19 cellular contexts compared by ENCODE assay signal in the genomic region with DNA sequence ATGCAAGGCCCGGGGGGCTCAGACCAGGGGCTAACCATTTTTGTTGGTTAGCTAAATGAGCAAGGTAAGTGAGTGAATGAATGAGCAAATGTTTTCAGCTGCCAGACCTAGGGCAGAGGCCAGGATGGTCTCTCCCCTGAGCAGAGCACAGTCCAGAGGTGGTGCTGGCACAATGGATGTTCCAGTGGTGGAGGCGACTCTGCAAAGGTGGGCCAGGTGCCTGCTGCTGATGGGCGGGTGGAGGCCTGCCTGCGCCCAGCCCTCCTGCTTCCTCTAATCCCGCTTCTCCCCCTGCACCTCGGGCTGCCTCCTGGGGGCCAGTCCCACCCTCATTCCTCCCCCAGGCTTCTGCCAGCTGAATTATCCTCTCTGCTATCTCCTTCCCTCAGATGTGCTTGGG.
DNase-seq lines count a peak whose midpoint lies in the region; ATAC-seq and TF ChIP-seq lines count a peak whose summit lies in the region.
"Had no signal": no experiment of that assay in that cellular context is flagged by ENCODE, and none has a peak within 500 bp of the region (broad histone marks: within the 10 kb centered on the region; RNA-seq: fewer than 3 reads in every experiment).

No MANE protein-coding gene starts in this region.

- no CpG with 5 or more reads among the region's 6 CpGs for WGBS in IMR-90 (ENCODE audit: extremely low coverage in 2 of 2, insufficient read length in 1 of 2), 2 experiments

- H3K9me3 Mint-ChIP-seq in mesothelial cell of epicardium: peaks cover 3% of the 10 kb centered on the region
- H3K9me3 Mint-ChIP-seq: HFFc6 had no signal

- H2BK15ac ChIP-seq in IMR-90 (ENCODE audit: low read depth, low read length): no peak overlapping the region

- H3K14ac ChIP-seq in IMR-90 (replicated peaks; ENCODE audit: low read depth, low read length): no peak overlapping the region

- POLR2A ChIA-PET in IMR-90 (lab: Charles Lee; ENCODE audit: unreplicated experiment): no interaction called here

- H3K79me2 ChIP-seq in osteoblast (ENCODE audit: insufficient read depth, low read length): no peaks in the 10 kb centered on the region

- H3K23ac ChIP-seq in IMR-90 (ENCODE audit: low read depth, low read length): no peak overlapping the region

- intact Hi-C loops in IMR-90 (cut with micrococcal nuclease): no loop called here

- H3K27ac Mint-ChIP-seq in mesothelial cell of epicardium: peak overlapping the region; percentile 95
- H3K27ac Mint-ChIP-seq: CD4-positive, CD25-positive, alpha-beta regulatory T cell; CD8-positive, alpha-beta T cell; GM23338; HFFc6 had no signal

- peaks cover 9% of the 10 kb centered on the region for H3K9me3 ChIP-seq in IMR-90 (ENCODE audit: control insufficient read depth, insufficient read depth, low read length)
- H3K9me3 ChIP-seq in osteoblast (ENCODE audit: low read depth, low read length): no peaks in the 10 kb centered on the region
- H3K9me3 ChIP-seq: HAP-1 had no signal

- H3K9ac ChIP-seq in IMR-90 (ENCODE audit: low read depth, low read length): no peak overlapping the region

- BruUV-seq in IMR-90 (replicated peaks; lab: Mats Ljungman, UMichigan): no TSS peak

- no peak overlapping the region for H3K4me2 ChIP-seq in IMR-90 (ENCODE audit: low read depth, low read length)
- H3K4me2 ChIP-seq in osteoblast (ENCODE audit: insufficient read depth, low read length): no peak overlapping the region
- H3K4me2 ChIP-seq: GM23338 had no signal

- H3K4ac ChIP-seq in IMR-90 (ENCODE audit: low read depth, low read length): no peak overlapping the region

- H2AK5ac ChIP-seq in IMR-90 (ENCODE audit: low read depth, low read length): no peak overlapping the region

- H3K27me3 Mint-ChIP-seq in mesothelial cell of epicardium (ENCODE audit: low read depth): no peaks in the 10 kb centered on the region

- CTCF ChIA-PET in IMR-90 (lab: Yijun Ruan, JAX): no interaction called here

- H3K27ac ChIP-seq in IMR-90 (ENCODE audit: insufficient read depth, low read length) (no peak overlapping the region), osteoblast (ENCODE audit: low read depth, low read length) (no peak overlapping the region)
- H3K27ac ChIP-seq: C4-2B had no signal

- no peak for DNase-seq in IMR-90
- DNase-seq in mesothelial cell of epicardium (ENCODE audit: low spot score in 2 of 2, unreplicated experiment in 2 of 2): no peak
- DNase-seq in osteoblast (ENCODE audit: insufficient read length, low spot score, missing footprints): peak; percentile 67
- no peak for DNase-seq in stimulated activated naive CD4-positive, alpha-beta T cell treated with Interleukin-2 at 50 U/mL for 16 hours (lab: John Stamatoyannopoulos, UW)
- no peak for DNase-seq in activated T-cell treated with anti-CD3 and anti-CD28 coated beads, Interleukin-2, amount 50 U/mL, for 48 hours
- no peak for DNase-seq in glomerular visceral epithelial cell (ENCODE audit: extremely low spot score)
- DNase-seq in amygdala (lab: John Stamatoyannopoulos, UW): no peak
- DNase-seq: Caco-2; CD4-positive, CD25-positive, alpha-beta regulatory T cell; DMS 273 treated with DMSO at 0.1 percent for 48 hours; DMS79; EL; GDM1; HFFc6 had no signal

- dilution Hi-C loops in IMR-90 (cut with HindIII; ENCODE audit: low sequenced_read_pairs, unreplicated experiment): no loop called here

- no peak overlapping the region for H2BK5ac ChIP-seq in IMR-90 (ENCODE audit: low read depth, low read length, poor library complexity, severe bottlenecking)

- no peaks in the 10 kb centered on the region for H3K9me1 ChIP-seq in IMR-90 (ENCODE audit: insufficient read depth, low read length)

- H3K27me3 ChIP-seq in IMR-90 (ENCODE audit: control insufficient read depth, insufficient read depth, low read length) (no peaks in the 10 kb centered on the region), osteoblast (ENCODE audit: insufficient read depth, low read length) (no peaks in the 10 kb centered on the region)

- no peaks in the 10 kb centered on the region for H3K4me1 ChIP-seq in IMR-90 (ENCODE audit: control insufficient read depth, insufficient read depth, low read length)
- H3K4me1 ChIP-seq in osteoblast (ENCODE audit: insufficient read depth, low read length): no peaks in the 10 kb centered on the region
- H3K4me1 ChIP-seq: HAP-1 had no signal

- H3K36me3 ChIP-seq in IMR-90 (ENCODE audit: control insufficient read depth, insufficient read depth, low read length) (no peaks in the 10 kb centered on the region), osteoblast (ENCODE audit: insufficient read depth, low read length) (no peaks in the 10 kb centered on the region)
- H3K36me3 ChIP-seq: HAP-1 had no signal

- H3K36me3 Mint-ChIP-seq in mesothelial cell of epicardium: no peaks in the 10 kb centered on the region
- H3K36me3 Mint-ChIP-seq: CD4-positive, CD25-positive, alpha-beta regulatory T cell; CD8-positive, alpha-beta T cell had no signal

- H3K4me3 Mint-ChIP-seq in mesothelial cell of epicardium: no peak overlapping the region
- H3K4me3 Mint-ChIP-seq: CD4-positive, CD25-positive, alpha-beta regulatory T cell; CD8-positive, alpha-beta T cell; GM23338; HFFc6 had no signal

- no peak overlapping the region for H3K56ac ChIP-seq in IMR-90 (ENCODE audit: extremely low read depth, insufficient read depth, low read length)

- H2AFZ ChIP-seq in IMR-90 (replicated peaks; ENCODE audit: low read length, poor library complexity) (no peak overlapping the region), osteoblast (ENCODE audit: low read length) (no peak overlapping the region)
- H2AFZ ChIP-seq: GM23338 had no signal

- peaks cover 50% of the 10 kb centered on the region for H3K4me1 Mint-ChIP-seq in mesothelial cell of epicardium

- H4K20me1 ChIP-seq in IMR-90 (ENCODE audit: insufficient read depth, low read length) (no peaks in the 10 kb centered on the region), osteoblast (ENCODE audit: insufficient read depth, low read length) (no peaks in the 10 kb centered on the region)

- H2BK120ac ChIP-seq in IMR-90 (ENCODE audit: low read depth, low read length): no peak overlapping the region

- no peak overlapping the region for H4K8ac ChIP-seq in IMR-90 (ENCODE audit: low read depth in 2 of 2, low read length in 2 of 2)

- no peak for ATAC-seq in IMR-90 (ENCODE audit: low read depth)
- ATAC-seq: CD8-positive, alpha-beta T cell; GM12878; GM23338 had no signal

- H3K4me3 ChIP-seq in IMR-90 (ENCODE audit: insufficient read depth, low read depth, low read length) (no peak overlapping the region), osteoblast (ENCODE audit: insufficient read depth, low read length) (no peak overlapping the region)
- H3K4me3 ChIP-seq: GM12878, GM23338, HAP-1 had no signal

- no peak overlapping the region for H3K18ac ChIP-seq in IMR-90 (ENCODE audit: low read depth, low read length)

- no peak for TF ChIP-seq POLR2A in IMR-90 (IDR thresholded peaks at IDR 0.05; ENCODE audit: low read depth, low read length)

- TF ChIP-seq RAD21 in IMR-90 (IDR thresholded peaks at IDR 0.05; ENCODE audit: low read length): no peak

- no peak overlapping the region for H4K5ac ChIP-seq in IMR-90 (ENCODE audit: low read depth, low read length)

- H2BK20ac ChIP-seq in IMR-90 (ENCODE audit: low read depth, low read length): no peak overlapping the region

- TF ChIP-seq CTCF in IMR-90 (conservative IDR thresholded peaks at IDR 0.05; ENCODE audit: low read depth, low read length): no peak
- no peak for TF ChIP-seq CTCF in mesothelial cell of epicardium (IDR thresholded peaks at IDR 0.05; ENCODE audit: unreplicated experiment)
- TF ChIP-seq CTCF in osteoblast (IDR thresholded peaks at IDR 0.05; ENCODE audit: extremely low read depth, low read depth, low read length): no peak

- H2AK9ac ChIP-seq in IMR-90 (replicated peaks; ENCODE audit: low read depth, low read length, poor library complexity): peak overlapping the region; percentile 42

- in situ Hi-C loops in IMR-90 (cut with MboI; ENCODE audit: low sequenced_read_pairs): no loop called here

- no peak overlapping the region for H4K91ac ChIP-seq in IMR-90 (ENCODE audit: insufficient read depth, low read depth, low read length)

- H3K79me1 ChIP-seq in IMR-90 (ENCODE audit: low read depth in 1 of 2, low read length in 2 of 2): no peaks in the 10 kb centered on the region

TF ChIP-seq in IMR-90, 13 proteins besides CTCF, POLR2A, EP300 and RAD21:
- TF ChIP-seq MAFK (IDR thresholded peaks at IDR 0.05; ENCODE audit: low read depth, low read length) (no peak), RCOR1 (IDR thresholded peaks at IDR 0.05; ENCODE audit: insufficient replicate concordance, low read length) (no peak), NFE2L2 (IDR thresholded peaks at IDR 0.05; ENCODE audit: low read depth, low read length) (no peak), CEBPB (IDR thresholded peaks at IDR 0.05; ENCODE audit: low read depth, low read length) (no peak), MXI1 (IDR thresholded peaks at IDR 0.05; ENCODE audit: borderline replicate concordance, low read depth, low read length) (no peak), CHD1 (IDR thresholded peaks at IDR 0.05; ENCODE audit: low read depth, low read length) (no peak), SMC3 (IDR thresholded peaks at IDR 0.05; ENCODE audit: low read depth, low read length) (no peak), RFX5 (IDR thresholded peaks at IDR 0.05; ENCODE audit: low read depth, low read length) (no peak), BHLHE40 (IDR thresholded peaks at IDR 0.05; ENCODE audit: low read depth, low read length) (no peak)
- TF ChIP-seq, protein P1, sequence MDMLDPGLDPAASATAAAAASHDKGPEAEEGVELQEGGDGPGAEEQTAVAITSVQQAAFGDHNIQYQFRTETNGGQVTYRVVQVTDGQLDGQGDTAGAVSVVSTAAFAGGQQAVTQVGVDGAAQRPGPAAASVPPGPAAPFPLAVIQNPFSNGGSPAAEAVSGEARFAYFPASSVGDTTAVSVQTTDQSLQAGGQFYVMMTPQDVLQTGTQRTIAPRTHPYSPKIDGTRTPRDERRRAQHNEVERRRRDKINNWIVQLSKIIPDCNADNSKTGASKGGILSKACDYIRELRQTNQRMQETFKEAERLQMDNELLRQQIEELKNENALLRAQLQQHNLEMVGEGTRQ (IDR thresholded peaks at IDR 0.05; ENCODE audit: low read depth, low read length): no peak
- TF ChIP-seq, protein P2, sequence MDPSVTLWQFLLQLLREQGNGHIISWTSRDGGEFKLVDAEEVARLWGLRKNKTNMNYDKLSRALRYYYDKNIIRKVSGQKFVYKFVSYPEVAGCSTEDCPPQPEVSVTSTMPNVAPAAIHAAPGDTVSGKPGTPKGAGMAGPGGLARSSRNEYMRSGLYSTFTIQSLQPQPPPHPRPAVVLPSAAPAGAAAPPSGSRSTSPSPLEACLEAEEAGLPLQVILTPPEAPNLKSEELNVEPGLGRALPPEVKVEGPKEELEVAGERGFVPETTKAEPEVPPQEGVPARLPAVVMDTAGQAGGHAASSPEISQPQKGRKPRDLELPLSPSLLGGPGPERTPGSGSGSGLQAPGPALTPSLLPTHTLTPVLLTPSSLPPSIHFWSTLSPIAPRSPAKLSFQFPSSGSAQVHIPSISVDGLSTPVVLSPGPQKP (IDR thresholded peaks at IDR 0.05; ENCODE audit: borderline replicate concordance, low read depth, low read length): no peak
